8 cellular contexts compared by ENCODE assay signal in the genomic region with DNA sequence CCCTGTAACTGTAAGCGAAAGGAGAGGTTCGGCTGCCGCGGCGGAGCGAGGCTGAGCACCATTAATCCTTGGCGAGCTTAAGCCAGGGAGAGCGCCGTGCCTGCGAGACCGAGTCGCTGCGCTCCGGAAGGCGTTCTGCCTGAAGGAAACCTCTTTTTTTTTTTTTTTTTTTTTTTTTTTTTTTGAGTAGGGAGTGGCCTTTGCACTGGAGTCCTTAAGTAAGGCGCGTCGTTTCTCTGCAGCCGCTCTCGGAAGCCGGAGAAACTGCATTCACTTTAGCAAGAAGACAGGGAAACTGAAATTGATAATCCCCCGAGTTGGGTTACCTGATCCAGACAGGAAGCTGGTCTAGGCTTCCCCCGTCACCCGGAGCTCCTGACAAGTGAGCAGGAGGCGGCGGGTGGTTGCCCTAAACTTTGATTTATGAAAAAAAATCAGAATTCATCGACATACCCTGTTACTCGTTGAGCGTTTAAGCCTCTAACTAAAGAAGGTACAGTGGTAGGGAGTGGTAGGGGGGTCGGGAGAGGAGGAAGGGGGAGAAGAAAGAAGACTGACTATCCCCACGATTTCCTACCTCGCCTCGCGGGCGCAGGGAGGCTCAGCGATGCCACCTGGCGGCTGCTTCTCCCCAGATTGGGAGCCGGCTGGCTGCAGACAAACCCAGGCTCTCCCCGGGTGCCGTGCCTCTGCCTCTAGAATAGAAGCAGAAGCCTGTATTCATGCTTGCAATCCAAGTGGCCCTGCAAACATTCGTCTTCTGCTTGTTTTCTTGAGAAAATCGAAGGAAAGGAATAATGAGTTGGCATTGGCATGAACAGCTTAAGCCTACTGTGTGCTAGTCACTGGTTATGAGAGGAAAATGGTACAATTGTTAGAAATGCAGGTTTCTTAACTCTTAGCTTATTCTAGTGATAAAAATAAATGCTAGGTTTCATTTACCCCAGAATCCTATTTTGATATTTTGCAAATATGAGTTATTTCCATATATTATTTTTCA. TPM values are rescaled to one million over a fixed set of nuclear protein-coding genes. Genes with fewer than 3 reads are reported as not detected.
DNase-seq lines count a peak whose midpoint lies in the region; ATAC-seq, FAIRE-seq and TF ChIP-seq lines count a peak whose summit lies in the region.

No MANE protein-coding gene starts in this region.

- TF ChIP-seq CTCF in Loucy (conservative IDR thresholded peaks at IDR 0.05; ENCODE audit: low read length) (peak; percentile 83), RWPE2 (IDR thresholded peaks at IDR 0.05; ENCODE audit: poor library complexity, severe bottlenecking) (peak; percentile 94), foreskin fibroblast (IDR thresholded peaks at IDR 0.05; ENCODE audit: low read depth, low read length) (peak; percentile 85), neural progenitor cell (IDR thresholded peaks at IDR 0.05) (peak; percentile 92), suprapubic skin (IDR thresholded peaks at IDR 0.05) (peak; percentile 68 to 87)

- peak; percentile 41 for FAIRE-seq in H54 (lab: Jason Lieb, UNC)

- H3K9me2 ChIP-seq in Loucy (replicated peaks; ENCODE audit: low read depth, low read length), result no peaks in the 10 kb centered on the region

- no peak for TF ChIP-seq EP300 in suprapubic skin (IDR thresholded peaks at IDR 0.05)

- WGBS in suprapubic skin, result under 1% methylated on average over 42 of the region's 42 CpGs

- peaks cover 4% of the 10 kb centered on the region for H3K9me3 Mint-ChIP-seq in neural progenitor cell

- H3K4me3 ChIP-seq in Loucy (ENCODE audit: low read length, poor library complexity, severe bottlenecking) (peak overlapping the region; percentile 90), RWPE2 (ENCODE audit: severe bottlenecking) (peak overlapping the region; percentile 48), foreskin fibroblast (ENCODE audit: low read depth in 1 of 2, low read length in 2 of 2) (peak overlapping the region; percentile 69 to 85), neural progenitor cell (peak overlapping the region; percentile 61), suprapubic skin (peak overlapping the region; percentile 80)

- H3K9ac ChIP-seq in Loucy (ENCODE audit: low read depth, low read length, poor library complexity, severe bottlenecking), result peak overlapping the region; percentile 93
- no peak overlapping the region for H3K9ac ChIP-seq in neural progenitor cell

- no peaks in the 10 kb centered on the region for H3K36me3 Mint-ChIP-seq in neural progenitor cell

- no peaks in the 10 kb centered on the region for H3K9me3 ChIP-seq in Loucy (ENCODE audit: insufficient read depth, low read depth, low read length)
- no peaks in the 10 kb centered on the region for H3K9me3 ChIP-seq in RWPE2 (ENCODE audit: severe bottlenecking)
- no peaks in the 10 kb centered on the region for H3K9me3 ChIP-seq in neural progenitor cell (ENCODE audit: low read depth)
- H3K9me3 ChIP-seq in suprapubic skin, result no peaks in the 10 kb centered on the region

- TF ChIP-seq POLR2A in H54 (IDR thresholded peaks at IDR 0.05; ENCODE audit: low read depth, low read length) (0 out of 2 replicates have a peak, but pooled peaks have one; percentile 0), suprapubic skin (IDR thresholded peaks at IDR 0.05) (peak in 1 of 2 donors; percentile 29)

- H3K4me2 ChIP-seq in Loucy (ENCODE audit: low read depth, low read length, poor library complexity, severe bottlenecking), result peak overlapping the region; percentile 78
- peak overlapping the region; percentile 94 for H3K4me2 ChIP-seq in neural progenitor cell

- peak overlapping the region; percentile 95 for H3K27ac Mint-ChIP-seq in neural progenitor cell

- ATAC-seq in RWPE2 (ENCODE audit: low read depth), result peak; percentile 45

- H3K36me3 ChIP-seq in Loucy (ENCODE audit: insufficient read depth, low read length), result no peaks in the 10 kb centered on the region
- no peaks in the 10 kb centered on the region for H3K36me3 ChIP-seq in RWPE2 (ENCODE audit: low read depth)
- no peaks in the 10 kb centered on the region for H3K36me3 ChIP-seq in neural progenitor cell
- H3K36me3 ChIP-seq in suprapubic skin, result no peaks in the 10 kb centered on the region

- H3K4me1 Mint-ChIP-seq in neural progenitor cell, result peaks cover 20% of the 10 kb centered on the region

- H2AFZ ChIP-seq in Loucy (ENCODE audit: low read length) (peak overlapping the region; percentile 88), neural progenitor cell (replicated peaks) (peak overlapping the region; percentile 83)

- peaks cover 12% of the 10 kb centered on the region for H3K27me3 Mint-ChIP-seq in neural progenitor cell (ENCODE audit: insufficient read depth, low read depth)

- H3K4me3 Mint-ChIP-seq in neural progenitor cell, result peak overlapping the region; percentile 98

- H3K4me1 ChIP-seq in Loucy (ENCODE audit: insufficient read depth, low read length, poor library complexity, severe bottlenecking) (peaks cover 19% of the 10 kb centered on the region), RWPE2 (ENCODE audit: insufficient read depth, poor library complexity, severe bottlenecking) (peaks cover 4% of the 10 kb centered on the region), neural progenitor cell (peaks cover 25% of the 10 kb centered on the region), suprapubic skin (peaks cover 24% of the 10 kb centered on the region)

- H3K27me3 ChIP-seq in Loucy (ENCODE audit: insufficient read depth, low read length, poor library complexity, severe bottlenecking), result peaks cover 2% of the 10 kb centered on the region
- no peaks in the 10 kb centered on the region for H3K27me3 ChIP-seq in RWPE2 (ENCODE audit: insufficient read depth, poor library complexity, severe bottlenecking)
- no peaks in the 10 kb centered on the region for H3K27me3 ChIP-seq in neural progenitor cell
- H3K27me3 ChIP-seq in suprapubic skin, result no peaks in the 10 kb centered on the region

- H4K20me1 ChIP-seq in Loucy (ENCODE audit: insufficient read depth, low read length, poor library complexity, severe bottlenecking) (peaks cover 11% of the 10 kb centered on the region), neural progenitor cell (ENCODE audit: low read depth) (peaks cover 4% of the 10 kb centered on the region)

- H3F3A ChIP-seq in Loucy (ENCODE audit: low read depth) (no peaks in the 10 kb centered on the region), neural progenitor cell (ENCODE audit: low read depth) (peaks cover 40% of the 10 kb centered on the region)

- peak; percentile 51 for DNase-seq in GF-D8 (lab: John Stamatoyannopoulos, UW)
- peak; percentile 74 for DNase-seq in H54 (ENCODE audit: insufficient read length, low spot score)
- peak; percentile 82 for DNase-seq in RWPE2 (ENCODE audit: low spot score)
- peak; percentile 34 for DNase-seq in activated gamma-delta T cell (lab: John Stamatoyannopoulos, UW)
- DNase-seq in foreskin fibroblast, result peak; percentile 80 to 92
- peak; percentile 94 for DNase-seq in neural progenitor cell (ENCODE audit: low spot score)
- DNase-seq in suprapubic skin (ENCODE audit: low spot score in 2 of 2), result peak; percentile 90 to 94

- H3K79me2 ChIP-seq in Loucy (ENCODE audit: insufficient read depth, low read length) (peaks cover 35% of the 10 kb centered on the region), neural progenitor cell (ENCODE audit: low read depth) (peaks cover 6% of the 10 kb centered on the region)

- peak overlapping the region; percentile 83 for H3K27ac ChIP-seq in RWPE2 (ENCODE audit: poor library complexity, severe bottlenecking)
- peak overlapping the region; percentile 40 for H3K27ac ChIP-seq in neural progenitor cell
- H3K27ac ChIP-seq in suprapubic skin, result peak overlapping the region; percentile 87

RNA-seq across cellular contexts. Expression of a gene that starts 4.4 kb away (rescaled TPM):
- 147 and 161 TPM in 2 replicates for total RNA-seq in neural progenitor cell (ENCODE audit: low replicate concordance)
- total RNA-seq in suprapubic skin, result 10 to 100 TPM; 10.9 to 16.7 (median 15.8) TPM

Comparison
In these comparisons a context has a peak if more than half of its experiments do, and no peak if none do; other contexts are left out.
1. Peak in every context shown above with its lines: DNase-seq, ATAC-seq, H3K4me3 ChIP-seq and H3K27ac ChIP-seq.
2. DNase-seq: peak in every context shown above with its lines; median percentile 94 in neural progenitor cell; 92 in suprapubic skin; 86 in foreskin fibroblast; 82 in RWPE2; 74 in H54; 51 in GF-D8; 34 in activated gamma-delta T cell.